21 cellular contexts compared by ENCODE assay signal in genomic region chr18:62455222-62455621, GRCh38.
DNase-seq lines count a peak whose midpoint lies in the region; ATAC-seq, FAIRE-seq and TF ChIP-seq lines count a peak whose summit lies in the region.
"Had no signal": no experiment of that assay in that cellular context is flagged by ENCODE, and none has a peak within 500 bp of the region (broad histone marks: within the 10 kb centered on the region; RNA-seq: fewer than 3 reads in every experiment).

No MANE protein-coding gene starts in this region.

- H3K79me2 ChIP-seq in HepG2 (ENCODE audit: insufficient read depth, low read length) (peaks cover 6% of the 10 kb centered on the region), endothelial cell of umbilical vein (ENCODE audit: control insufficient read depth, insufficient read depth, low read length) (no peaks in the 10 kb centered on the region)

- H3K4me2 ChIP-seq in HepG2 (ENCODE audit: low read depth, low read length) (peak overlapping the region; percentile 56), endothelial cell of umbilical vein (ENCODE audit: insufficient read depth, low read length) (peak overlapping the region; percentile 35)
- H3K4me2 ChIP-seq: A549; BLaER1 treated with 17β-estradiol and CSF1 and Interleukin-3, amounts not matched to agents 10 nM and 100 nM had no signal

- H3K9ac ChIP-seq in HepG2 (ENCODE audit: insufficient read depth, low read depth, low read length) (peak overlapping the region; percentile 54), endothelial cell of umbilical vein (replicated peaks; ENCODE audit: extremely low read depth, insufficient read depth, low read length) (no peak overlapping the region)
- H3K9ac ChIP-seq: BLaER1 treated with 17β-estradiol and CSF1 and Interleukin-3, amounts not matched to agents 10 nM and 100 nM had no signal

- H3K9me1 ChIP-seq in endothelial cell of umbilical vein (replicated peaks; ENCODE audit: control insufficient read depth, extremely low read depth, insufficient read depth, low read length), result no peaks in the 10 kb centered on the region

- no peak overlapping the region for H3K27ac Mint-ChIP-seq in naive thymus-derived CD8-positive, alpha-beta T cell
- H3K27ac Mint-ChIP-seq: B cell; CD4-positive, alpha-beta T cell; CD8-positive, alpha-beta T cell had no signal

- POLR2A ChIA-PET in HepG2 (lab: Yijun Ruan, JAX), result interaction anchor here (2.4 to 4.6 kb wide), 2 partner anchors 30 to 67 kb away, joined by 8 to 41 read pairs; partner anchors contain the start of gene ZCCHC2
- POLR2A ChIA-PET in endothelial cell of umbilical vein (lab: Charles Lee), result no interaction called here
- POLR2A ChIA-PET in naive thymus-derived CD8-positive, alpha-beta T cell (lab: Charles Lee), result no interaction called here

- TF ChIP-seq CTCF in HepG2 (CRISPR knock-in tag; IDR thresholded peaks at IDR 0.05) (no peak), right lobe of liver (IDR thresholded peaks at IDR 0.05) (no peak), endothelial cell of umbilical vein (IDR thresholded peaks at IDR 0.05; ENCODE audit: extremely low read depth in 1 of 2, insufficient read depth in 1 of 2, low read depth in 1 of 2, low read length in 2 of 2) (no peak)

- TF ChIP-seq POLR2A in HepG2 (IDR thresholded peaks at IDR 0.05; ENCODE audit: insufficient read depth in 1 of 2, low read depth in 2 of 2, low read length in 2 of 2) (no peak), right lobe of liver (IDR thresholded peaks at IDR 0.05) (no peak), endothelial cell of umbilical vein (IDR thresholded peaks at IDR 0.05; ENCODE audit: low read depth, low read length) (no peak)

- FAIRE-seq in HepG2 (lab: Jason Lieb, UNC) (no peak), endothelial cell of umbilical vein (lab: Jason Lieb, UNC) (peak; percentile 46)
- FAIRE-seq: A549, G401.6, GM12891, GM19239 had no signal

- H3K9me3 Mint-ChIP-seq in naive thymus-derived CD8-positive, alpha-beta T cell, result no peaks in the 10 kb centered on the region
- H3K9me3 Mint-ChIP-seq: CD4-positive, alpha-beta T cell; CD8-positive, alpha-beta T cell had no signal

- no peak for ATAC-seq in HepG2
- ATAC-seq in right lobe of liver, result no peak
- no peak for ATAC-seq in naive thymus-derived CD8-positive, alpha-beta T cell
- ATAC-seq: A549; CD8-positive, alpha-beta T cell had no signal

- TF ChIP-seq EP300 in HepG2 (IDR thresholded peaks at IDR 0.05; ENCODE audit: low read depth in 2 of 2, low read length in 2 of 2) (peak in 1 of 2 experiments; percentile 97; a peak in 2 of 4 replicates), HepG2 (CRISPR knock-in tag; IDR thresholded peaks at IDR 0.05; ENCODE audit: borderline replicate concordance) (no peak; the same call in 1 of the 2 replicates)

- TF ChIP-seq RAD21 in HepG2 (CRISPR knock-in tag; IDR thresholded peaks at IDR 0.05), result no peak

- H3K27ac ChIP-seq in HepG2 (ENCODE audit: extremely low read length, insufficient read depth, low read length) (peak overlapping the region; percentile 86), right lobe of liver (no peak overlapping the region), endothelial cell of umbilical vein (ENCODE audit: insufficient read depth, low read depth, low read length) (no peak overlapping the region), caudate nucleus (ENCODE audit: low read depth, low read length) (no peak overlapping the region)
- H3K27ac ChIP-seq: 22Rv1; BLaER1 treated with 17β-estradiol and CSF1 and Interleukin-3, amounts not matched to agents 10 nM and 100 nM; C4-2B had no signal

- DNase-seq in HepG2 (ENCODE audit: low spot score) (peak; percentile 82), right lobe of liver (no peak), endothelial cell of umbilical vein (ENCODE audit: low read depth, low spot score) (peak; percentile 50), lung microvascular endothelial cell (ENCODE audit: low read depth in 2 of 2) (peak; percentile 7 to 53), caudate nucleus (lab: John Stamatoyannopoulos, UW) (no peak)
- no peak for DNase-seq in naive thymus-derived CD8-positive, alpha-beta T cell
- DNase-seq: AML-193; Caco-2; Calu3; CD4-positive, alpha-beta T cell; CD8-positive, alpha-beta T cell; DMS79 treated with DMSO at 0.1 percent for 48 hours; GF-D8 had no signal

- CTCF ChIA-PET in HepG2 (lab: Yijun Ruan, JAX; ENCODE audit: low intra/inter-chr PET ratio, low total read pairs) (no interaction called here), endothelial cell of umbilical vein (lab: Charles Lee) (interaction anchor here (0.7 to 1.8 kb wide), 5 partner anchors 11 to 30 kb away, joined by 3 to 6 read pairs (median 4); no protein-coding TSS in a partner anchor)

- H3K36me3 Mint-ChIP-seq in naive thymus-derived CD8-positive, alpha-beta T cell, result no peaks in the 10 kb centered on the region
- H3K36me3 Mint-ChIP-seq: CD8-positive, alpha-beta T cell had no signal

- dilution Hi-C loops in endothelial cell of umbilical vein (cut with MboI; ENCODE audit: extremely low pct_ligation_motif_present, low sequenced_read_pairs), result no loop called here

- 16% methylated on average over 5 of the region's 5 CpGs for WGBS in HepG2 (ENCODE audit: low lambda C conversion rate)
- 17% methylated on average over 4 of the region's 5 CpGs for WGBS in right lobe of liver (ENCODE audit: insufficient coverage, low coverage, low lambda C conversion rate, missing lambda C conversion rate)

- H3K27me3 ChIP-seq in HepG2 (ENCODE audit: control insufficient read depth in 1 of 2, insufficient read depth in 2 of 2, low read length in 2 of 2) (no peaks in the 10 kb centered on the region), right lobe of liver (no peaks in the 10 kb centered on the region), endothelial cell of umbilical vein (ENCODE audit: control insufficient read depth in 2 of 2, insufficient read depth in 2 of 2, low read length in 2 of 2) (no peaks in the 10 kb centered on the region)
- H3K27me3 ChIP-seq: BLaER1 treated with 17β-estradiol and CSF1 and Interleukin-3, amounts not matched to agents 10 nM and 100 nM had no signal

- no peak overlapping the region for H3K4me3 Mint-ChIP-seq in naive thymus-derived CD8-positive, alpha-beta T cell
- H3K4me3 Mint-ChIP-seq: B cell; CD4-positive, alpha-beta T cell; CD8-positive, alpha-beta T cell had no signal

- in situ Hi-C loops in HepG2 (cut with HindIII; ENCODE audit: extremely low pct_ligation_motif_present, low pct_unique_long_range_greater_than_20kb), result loop anchor here (10.0 kb wide), 1 partner anchor 70 kb away; the partner anchor contains the start of gene ZCCHC2

- H3K4me1 ChIP-seq in HepG2 (ENCODE audit: insufficient read depth, low read length) (peaks cover 96% of the 10 kb centered on the region), right lobe of liver (peaks cover 0 to 60% (median 14%) of the 10 kb centered on the region in 4 donors), endothelial cell of umbilical vein (ENCODE audit: control insufficient read depth, extremely low read depth, insufficient read depth, low read length) (peaks cover 26% of the 10 kb centered on the region)
- H3K4me1 ChIP-seq: Caco-2 had no signal

- H3K4me3 ChIP-seq in HepG2 (replicated peaks in 1 of 3; ENCODE audit: insufficient read depth in 1 of 3, low read depth in 2 of 3, low read length in 3 of 3) (peak overlapping the region in 1 of 3 experiments; percentile 20; a peak in 1 of 6 replicates), right lobe of liver (no peak overlapping the region), endothelial cell of umbilical vein (replicated peaks in 1 of 3; ENCODE audit: insufficient read depth in 1 of 3, low read depth in 1 of 3, low read length in 3 of 3) (no peak overlapping the region)
- H3K4me3 ChIP-seq: A549; BLaER1 treated with 17β-estradiol and CSF1 and Interleukin-3, amounts not matched to agents 10 nM and 100 nM had no signal

- H3K9me3 ChIP-seq in HepG2 (ENCODE audit: low read length), result no peaks in the 10 kb centered on the region
- no peaks in the 10 kb centered on the region for H3K9me3 ChIP-seq in right lobe of liver
- H3K9me3 ChIP-seq in endothelial cell of umbilical vein (replicated peaks; ENCODE audit: control insufficient read depth, insufficient read depth, low read length), result no peaks in the 10 kb centered on the region
- H3K9me3 ChIP-seq: A549, Caco-2 had no signal

- H3K4me1 Mint-ChIP-seq in naive thymus-derived CD8-positive, alpha-beta T cell, result peaks cover 0 to 14% (median 6%) of the 10 kb centered on the region in 4 donors

- peaks cover 0 to 17% (median 7%) of the 10 kb centered on the region in 5 donors for H3K27me3 Mint-ChIP-seq in naive thymus-derived CD8-positive, alpha-beta T cell

- H3K36me3 ChIP-seq in HepG2 (replicated peaks in 1 of 2; ENCODE audit: control insufficient read depth in 1 of 2, insufficient read depth in 2 of 2, low read length in 2 of 2) (no peaks in the 10 kb centered on the region), right lobe of liver (no peaks in the 10 kb centered on the region), endothelial cell of umbilical vein (ENCODE audit: control insufficient read depth in 2 of 2, extremely low read depth in 1 of 2, insufficient read depth in 2 of 2, low read length in 2 of 2) (no peaks in the 10 kb centered on the region)
- H3K36me3 ChIP-seq: BLaER1 treated with 17β-estradiol and CSF1 and Interleukin-3, amounts not matched to agents 10 nM and 100 nM had no signal

- intact Hi-C loops in HepG2 (cut with micrococcal nuclease; ENCODE audit: unreplicated experiment) (no loop called here), right lobe of liver (cut with DNase I) (loop anchor here in 1 of 2 donors (10.0 kb wide), 1 partner anchor 50 kb away; no protein-coding TSS in a partner anchor), endothelial cell of umbilical vein (cut with micrococcal nuclease) (loop anchor here (10.0 kb wide), 1 partner anchor 420 kb away; no protein-coding TSS in a partner anchor)

- H2AFZ ChIP-seq in HepG2 (ENCODE audit: low read length) (no peak overlapping the region), endothelial cell of umbilical vein (ENCODE audit: low read depth, low read length) (peak overlapping the region; percentile 11)

- no TSS peak for BruUV-seq in HepG2 (replicated peaks; lab: Mats Ljungman, UMichigan)
- BruUV-seq in endothelial cell of umbilical vein (replicated peaks; lab: Mats Ljungman, UMichigan), result no TSS peak

- H4K20me1 ChIP-seq in HepG2 (ENCODE audit: insufficient read depth, low read length) (no peaks in the 10 kb centered on the region), endothelial cell of umbilical vein (replicated peaks; ENCODE audit: control insufficient read depth, extremely low read depth, insufficient read depth, low read length) (no peaks in the 10 kb centered on the region)
- H4K20me1 ChIP-seq: BLaER1 treated with 17β-estradiol and CSF1 and Interleukin-3, amounts not matched to agents 10 nM and 100 nM had no signal

TF ChIP-seq in endothelial cell of umbilical vein, 7 proteins besides CTCF, POLR2A, EP300 and RAD21 (continues in another document):
- TF ChIP-seq EZH2 (IDR thresholded peaks at IDR 0.05; ENCODE audit: borderline replicate concordance, low read depth, low read length, severe bottlenecking) (no peak), FOS (IDR thresholded peaks at IDR 0.05; ENCODE audit: borderline replicate concordance, insufficient read depth, low read length) (no peak), GATA2 (IDR thresholded peaks at IDR 0.05; ENCODE audit: insufficient read depth, insufficient read length, low read depth, low read length) (no peak), JUN (IDR thresholded peaks at IDR 0.05; ENCODE audit: borderline replicate concordance, insufficient read depth, insufficient read length, low read depth) (no peak), POLR2AphosphoS5 (IDR thresholded peaks at IDR 0.05; ENCODE audit: insufficient read depth, low read depth, low read length) (no peak)

Comparison
In these comparisons a context has a peak if more than half of its experiments do, and no peak if none do; other contexts are left out.
1. DNase-seq: peak in HepG2 (single experiment), endothelial cell of umbilical vein (single experiment) and lung microvascular endothelial cell (2 of 2); none in right lobe of liver (0 of 3), caudate nucleus (0 of 61) and naive thymus-derived CD8-positive, alpha-beta T cell (0 of 10).